Comparison of ENCODE assay signal across 9 cellular contexts in genomic region chr15:64426845-64427465, GRCh38. TPM values are rescaled to one million over a fixed set of nuclear protein-coding genes. Genes with fewer than 3 reads are reported as not detected.
A peak's percentile ranks its signal among the peaks of the same experiment; 100 is the strongest.
DNase-seq lines count a peak whose midpoint lies in the region; ATAC-seq and TF ChIP-seq lines count a peak whose summit lies in the region.
"Had no signal": no experiment of that assay in that cellular context is flagged by ENCODE, and none has a peak within 500 bp of the region (broad histone marks: within the 10 kb centered on the region; RNA-seq: fewer than 3 reads in every experiment).

No MANE protein-coding gene starts in this region.

- H3K27me3 ChIP-seq in breast epithelium: no peaks in the 10 kb centered on the region

- H3K27ac ChIP-seq in breast epithelium: no peak overlapping the region

- no peaks in the 10 kb centered on the region for H3K4me1 ChIP-seq in breast epithelium

- no peak for ATAC-seq in activated naive CD8-positive, alpha-beta T cell treated with anti-CD3 and anti-CD28 coated beads, Interleukin-2, amount 50 U/mL, for 24 hours
- no peak for ATAC-seq in HG03135 (IDR thresholded peaks at IDR 0.05; ENCODE audit: unreplicated experiment)

- DNase-seq in EH (ENCODE audit: low read depth) (peak; percentile 58), KG1 (lab: John Stamatoyannopoulos, UW) (peak; percentile 1), lung microvascular endothelial cell (ENCODE audit: low read depth in 2 of 2) (peak; percentile 52 to 61), T1000 (lab: John Stamatoyannopoulos, UW) (no peak), breast epithelium (ENCODE audit: low spot score in 2 of 2) (no peak)
- no peak for DNase-seq in activated naive CD8-positive, alpha-beta T cell treated with anti-CD3 and anti-CD28 coated beads, Interleukin-2, amount 50 U/mL, for 24 hours
- no peak for DNase-seq in stimulated activated CD4-positive, alpha-beta T cell treated with anti-CD3 and anti-CD28 coated beads, Interleukin-4, amount 100 ng/mL, for 4 hours
- DNase-seq: left cardiac atrium had no signal

- no peak for TF ChIP-seq POLR2A in breast epithelium (IDR thresholded peaks at IDR 0.05)

- no peak overlapping the region for H3K4me3 ChIP-seq in breast epithelium

- H3K4me3 Mint-ChIP-seq in activated naive CD8-positive, alpha-beta T cell treated with anti-CD3 and anti-CD28 coated beads, Interleukin-2, amount 50 U/mL, for 24 hours: no peak overlapping the region

- intact Hi-C loops in breast epithelium (cut with DNase I; ENCODE audit: low total_unique reads): no loop called here

- H3K9me3 ChIP-seq in breast epithelium: no peaks in the 10 kb centered on the region

- no peaks in the 10 kb centered on the region for H3K36me3 ChIP-seq in breast epithelium

- H3K9me3 Mint-ChIP-seq in activated naive CD8-positive, alpha-beta T cell treated with anti-CD3 and anti-CD28 coated beads, Interleukin-2, amount 50 U/mL, for 24 hours: no peaks in the 10 kb centered on the region

- H3K36me3 Mint-ChIP-seq in activated naive CD8-positive, alpha-beta T cell treated with anti-CD3 and anti-CD28 coated beads, Interleukin-2, amount 50 U/mL, for 24 hours (ENCODE audit: low read depth): peaks cover 26% of the 10 kb centered on the region

- peak overlapping the region; percentile 27 for H3K27ac Mint-ChIP-seq in activated naive CD8-positive, alpha-beta T cell treated with anti-CD3 and anti-CD28 coated beads, Interleukin-2, amount 50 U/mL, for 24 hours

- H3K27me3 Mint-ChIP-seq in activated naive CD8-positive, alpha-beta T cell treated with anti-CD3 and anti-CD28 coated beads, Interleukin-2, amount 50 U/mL, for 24 hours: no peaks in the 10 kb centered on the region

- H3K4me1 Mint-ChIP-seq in activated naive CD8-positive, alpha-beta T cell treated with anti-CD3 and anti-CD28 coated beads, Interleukin-2, amount 50 U/mL, for 24 hours: peaks cover 43% of the 10 kb centered on the region

- TF ChIP-seq CTCF in breast epithelium (IDR thresholded peaks at IDR 0.05): peak in 1 of 3 donors; percentile 17

RNA-seq across cellular contexts. Expression of gene ZNF609, which starts 33.4 kb away (rescaled TPM):
- total RNA-seq in lung microvascular endothelial cell (11.8 and 19.8 TPM in 2 replicates), breast epithelium (10 to 100 TPM; 22.9 to 32.1 (median 29.2) TPM)

RNA-seq across cellular contexts. Expression of gene TRIP4, which starts 39.3 kb away (rescaled TPM):
- total RNA-seq in lung microvascular endothelial cell (7.0 and 10.1 TPM in 2 replicates), breast epithelium (10 to 100 TPM; 11.8 to 17.1 (median 16.1) TPM)

RNA-seq across cellular contexts. Expression of gene PCLAF, which starts 45.7 kb away (rescaled TPM):
- total RNA-seq in lung microvascular endothelial cell (4.8 and 21.1 TPM in 2 replicates), breast epithelium (under 1 TPM; 0.48 to 0.66 (median 0.59) TPM)

Comparison
In these comparisons a context has a peak if more than half of its experiments do, and no peak if none do; other contexts are left out.
1. DNase-seq: peak in EH (single experiment), KG1 (single experiment) and lung microvascular endothelial cell (2 of 2); none in activated naive CD8-positive, alpha-beta T cell treated with anti-CD3 and anti-CD28 coated beads, Interleukin-2, amount 50 U/mL, for 24 hours (single experiment), stimulated activated CD4-positive, alpha-beta T cell treated with anti-CD3 and anti-CD28 coated beads, Interleukin-4, amount 100 ng/mL, for 4 hours (0 of 2), T1000 (single experiment) and breast epithelium (0 of 2).